Comparison of ENCODE assay signal across 11 cellular contexts in the genomic region with DNA sequence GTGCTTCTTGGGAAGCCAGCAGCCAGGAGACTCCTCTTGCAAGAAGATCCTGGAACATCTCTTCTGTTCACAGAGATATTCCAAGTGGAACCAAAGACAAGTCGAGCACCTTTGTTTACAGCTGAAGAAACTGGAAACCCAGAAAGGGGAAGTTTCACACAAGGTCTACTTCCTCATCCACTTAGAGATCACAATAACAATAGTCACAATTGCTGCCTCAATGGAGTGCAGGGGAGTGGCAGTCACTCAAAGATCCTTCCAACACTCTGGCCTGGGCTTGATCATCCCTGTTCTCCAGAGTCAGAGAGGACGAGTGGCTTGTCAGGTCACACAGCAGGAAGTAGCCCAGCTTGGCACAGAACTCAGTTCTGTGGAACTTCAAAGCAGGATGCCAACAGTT. TPM values are rescaled to one million over a fixed set of nuclear protein-coding genes. Genes with fewer than 3 reads are reported as not detected.
A peak's percentile ranks its signal among the peaks of the same experiment; 100 is the strongest.
DNase-seq lines count a peak whose midpoint lies in the region; ATAC-seq, FAIRE-seq and TF ChIP-seq lines count a peak whose summit lies in the region.
"Had no signal": no experiment of that assay in that cellular context is flagged by ENCODE, and none has a peak within 500 bp of the region (broad histone marks: within the 10 kb centered on the region; RNA-seq: fewer than 3 reads in every experiment).

No MANE protein-coding gene starts in this region.

- peak overlapping the region; percentile 8; the same call in 1 of the 2 replicates for H3K4me3 ChIP-seq in GM12878

- peaks cover 8% of the 10 kb centered on the region for H3K9me3 Mint-ChIP-seq in nephron progenitor cell

- BruUV-seq in GM12878 (replicated peaks; lab: Mats Ljungman, UMichigan): no TSS peak

- no peak overlapping the region for H3K9ac ChIP-seq in GM12878 (ENCODE audit: control insufficient read depth, insufficient read depth, low read length)

- no peak for TF ChIP-seq EP300 in GM12878 (IDR thresholded peaks at IDR 0.05; ENCODE audit: borderline replicate concordance in 1 of 2, control insufficient read depth in 1 of 2, low read depth in 2 of 2, low read length in 2 of 2)

- H3K4me2 ChIP-seq in GM12878 (ENCODE audit: control insufficient read depth, insufficient read depth): peak overlapping the region; percentile 78

- 0 out of 2 replicates have a peak, but pooled peaks have one; percentile 1 for TF ChIP-seq RAD21 in GM12878 (IDR thresholded peaks at IDR 0.05; ENCODE audit: insufficient read depth, low read depth, low read length)

- no peaks in the 10 kb centered on the region for H3K9me3 ChIP-seq in GM12878 (replicated peaks; ENCODE audit: control insufficient read depth, insufficient read depth, low read length)

- TF ChIP-seq POLR2A in GM12878 (IDR thresholded peaks at IDR 0.05; ENCODE audit: low read depth, low read length): 0 out of 2 replicates have a peak, but pooled peaks have one; percentile 24

- RAD21 ChIA-PET in GM12878 (lab: Charles Lee; ENCODE audit: unreplicated experiment): interaction anchor here (0.8 to 1.5 kb wide), 6 partner anchors 17 to 191 kb away, joined by 3 to 9 read pairs (median 5); no protein-coding TSS in a partner anchor

- no peaks in the 10 kb centered on the region for H3K79me2 ChIP-seq in GM12878 (ENCODE audit: control insufficient read depth, insufficient read depth, low read length)

- H3K4me1 ChIP-seq in GM12878 (ENCODE audit: control insufficient read depth, insufficient read depth, low read length): peaks cover 21% of the 10 kb centered on the region

- SMC1A ChIA-PET in GM12878 (lab: Charles Lee; ENCODE audit: uncharacterized antibody, unreplicated experiment): interaction anchor here (1.0 to 3.5 kb wide), 9 partner anchors 9 to 95 kb away, joined by 3 to 18 read pairs (median 5); no protein-coding TSS in a partner anchor

- peak; percentile 65 for DNase-seq in GM10248 (ENCODE audit: extremely low spot score)
- DNase-seq in GM12878 (ENCODE audit: low read depth, low spot score): peak; percentile 48
- DNase-seq in nephron progenitor cell: no peak
- no peak for DNase-seq in HT-29 (ENCODE audit: low spot score)
- no peak for DNase-seq in hippocampal formation (lab: John Stamatoyannopoulos, UW)
- no peak for DNase-seq in epidermal melanocyte (ENCODE audit: insufficient read length, low spot score)
- DNase-seq: NCI-H524 treated with DMSO at 0.1 percent for 48 hours had no signal

- H3K27me3 Mint-ChIP-seq in nephron progenitor cell (ENCODE audit: low read depth, poor library complexity): peaks cover 9% of the 10 kb centered on the region
- H3K27me3 Mint-ChIP-seq: activated naive CD8-positive, alpha-beta T cell had no signal

- POLR2A ChIA-PET in GM10248 (lab: Yijun Ruan, JAX) (no interaction called here), GM12878 (lab: Charles Lee) (interaction anchor here (1.0 to 1.4 kb wide), 3 partner anchors 26 to 65 kb away, joined by 4 to 6 read pairs (median 4); no protein-coding TSS in a partner anchor)

- intact Hi-C loops in GM12878 (cut with micrococcal nuclease; ENCODE audit: unreplicated experiment): no loop called here

- TF ChIP-seq CTCF in GM10248 (IDR thresholded peaks at IDR 0.05; ENCODE audit: control extremely low read depth, extremely low read depth, low read depth, missing control alignments): no peak
- TF ChIP-seq CTCF in GM12878 (IDR thresholded peaks at IDR 0.05 in 2 of 3, conservative IDR thresholded peaks at IDR 0.05 in 1 of 3; ENCODE audit: control insufficient read depth in 2 of 3, extremely low read depth in 1 of 3, insufficient read depth in 1 of 3, low read depth in 3 of 3, low read length in 3 of 3): no peak
- TF ChIP-seq CTCF in nephron progenitor cell (IDR thresholded peaks at IDR 0.05): no peak

- in situ Hi-C loops in GM12878 (cut with MboI): no loop called here

- ATAC-seq in GM21447 (IDR thresholded peaks at IDR 0.05; ENCODE audit: unreplicated experiment) (peak; percentile 82), HG03575 (IDR thresholded peaks at IDR 0.05; ENCODE audit: extremely low read depth, insufficient number of reproducible peaks, low FRiP score, unreplicated experiment) (peak; percentile 45), GM12878 (peak; percentile 92)

- peaks cover 32% of the 10 kb centered on the region for H3K4me1 Mint-ChIP-seq in nephron progenitor cell

- no peak overlapping the region for H3K27ac Mint-ChIP-seq in nephron progenitor cell

- no peaks in the 10 kb centered on the region for H3K36me3 ChIP-seq in GM12878 (ENCODE audit: control insufficient read depth in 2 of 2, insufficient read depth in 2 of 2, low read length in 1 of 2)

- H3K27ac ChIP-seq in GM12878 (ENCODE audit: control insufficient read depth, insufficient read depth): peak overlapping the region; percentile 67

- H3K4me3 Mint-ChIP-seq in nephron progenitor cell: no peak overlapping the region
- H3K4me3 Mint-ChIP-seq: activated naive CD8-positive, alpha-beta T cell had no signal

- peak overlapping the region; percentile 81 for H2AFZ ChIP-seq in GM12878 (ENCODE audit: control insufficient read depth, low read depth, low read length)

- FAIRE-seq in GM12878 (lab: Jason Lieb, UNC): peak; percentile 69
- FAIRE-seq: islet of Langerhans had no signal

- CTCF ChIA-PET in GM10248 (lab: Yijun Ruan, JAX) (interaction anchor here (1.0 to 1.3 kb wide), 4 partner anchors 9 to 38 kb away, joined by 3 read pairs; no protein-coding TSS in a partner anchor), GM12878 (lab: Yijun Ruan, JAX) (interaction anchor here (1.2 to 1.3 kb wide), 2 partner anchors 66 to 191 kb away, joined by 3 to 5 read pairs; no protein-coding TSS in a partner anchor)

- no peaks in the 10 kb centered on the region for H3K27me3 ChIP-seq in GM12878 (replicated peaks in 1 of 2; ENCODE audit: control insufficient read depth in 2 of 2, insufficient read depth in 2 of 2, low read length in 1 of 2)

- H3K36me3 Mint-ChIP-seq in nephron progenitor cell (ENCODE audit: low read depth): no peaks in the 10 kb centered on the region
- H3K36me3 Mint-ChIP-seq: activated naive CD8-positive, alpha-beta T cell had no signal

- WGBS in GM12878 (ENCODE audit: insufficient coverage, insufficient replicate concordance, low lambda C conversion rate, missing lambda C conversion rate): 0% methylated on average over 2 of the region's 2 CpGs

- H4K20me1 ChIP-seq in GM12878 (ENCODE audit: control insufficient read depth, insufficient read depth): no peaks in the 10 kb centered on the region

TF ChIP-seq in GM12878, 131 proteins besides CTCF, POLR2A, EP300 and RAD21 (continues in another document):
- TF ChIP-seq, protein P1, sequence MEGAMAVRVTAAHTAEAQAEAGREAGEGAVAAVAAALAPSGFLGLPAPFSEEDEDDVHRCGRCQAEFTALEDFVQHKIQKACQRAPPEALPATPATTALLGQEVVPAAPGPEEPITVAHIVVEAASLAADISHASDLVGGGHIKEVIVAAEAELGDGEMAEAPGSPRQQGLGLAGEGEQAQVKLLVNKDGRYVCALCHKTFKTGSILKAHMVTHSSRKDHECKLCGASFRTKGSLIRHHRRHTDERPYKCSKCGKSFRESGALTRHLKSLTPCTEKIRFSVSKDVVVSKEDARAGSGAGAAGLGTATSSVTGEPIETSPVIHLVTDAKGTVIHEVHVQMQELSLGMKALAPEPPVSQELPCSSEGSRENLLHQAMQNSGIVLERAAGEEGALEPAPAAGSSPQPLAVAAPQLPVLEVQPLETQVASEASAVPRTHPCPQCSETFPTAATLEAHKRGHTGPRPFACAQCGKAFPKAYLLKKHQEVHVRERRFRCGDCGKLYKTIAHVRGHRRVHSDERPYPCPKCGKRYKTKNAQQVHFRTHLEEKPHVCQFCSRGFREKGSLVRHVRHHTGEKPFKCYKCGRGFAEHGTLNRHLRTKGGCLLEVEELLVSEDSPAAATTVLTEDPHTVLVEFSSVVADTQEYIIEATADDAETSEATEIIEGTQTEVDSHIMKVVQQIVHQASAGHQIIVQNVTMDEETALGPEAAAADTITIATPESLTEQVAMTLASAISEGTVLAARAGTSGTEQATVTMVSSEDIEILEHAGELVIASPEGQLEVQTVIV (IDR thresholded peaks at IDR 0.05; ENCODE audit: borderline replicate concordance, partially characterized antibody): no peak
- TF ChIP-seq HDGF (IDR thresholded peaks at IDR 0.05) (0 out of 2 replicates have a peak, but pooled peaks have one; percentile 19), MYB (IDR thresholded peaks at IDR 0.05; ENCODE audit: borderline replicate concordance, low read depth, low read length) (no peak)
- TF ChIP-seq, protein P2, sequence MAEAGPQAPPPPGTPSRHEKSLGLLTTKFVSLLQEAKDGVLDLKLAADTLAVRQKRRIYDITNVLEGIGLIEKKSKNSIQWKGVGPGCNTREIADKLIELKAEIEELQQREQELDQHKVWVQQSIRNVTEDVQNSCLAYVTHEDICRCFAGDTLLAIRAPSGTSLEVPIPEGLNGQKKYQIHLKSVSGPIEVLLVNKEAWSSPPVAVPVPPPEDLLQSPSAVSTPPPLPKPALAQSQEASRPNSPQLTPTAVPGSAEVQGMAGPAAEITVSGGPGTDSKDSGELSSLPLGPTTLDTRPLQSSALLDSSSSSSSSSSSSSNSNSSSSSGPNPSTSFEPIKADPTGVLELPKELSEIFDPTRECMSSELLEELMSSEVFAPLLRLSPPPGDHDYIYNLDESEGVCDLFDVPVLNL (IDR thresholded peaks at IDR 0.05; ENCODE audit: low read depth, low read length): no peak

RNA-seq across cellular contexts. Expression of a gene that starts 46.9 kb away (rescaled TPM):
- total RNA-seq in GM12878 (2013; cell fraction: nucleolus; rRNA removed): 68.3 and 70.9 TPM in 2 replicates
- 15.8 and 20.7 TPM in 2 replicates for total RNA-seq in GM12878 (2014; rRNA removed)
- 14.0 and 14.8 TPM in 2 replicates for total RNA-seq in GM12878 (2014; rRNA removed; fragmentation: Illumina TruSeq; extraction: Trizol)
- total RNA-seq in GM12878 (2021): 12.4 and 14.0 TPM in 2 replicates
- 9.1 TPM for polyA plus RNA-seq in GM12878 (2011; ENCODE audit: low read depth)
- polyA plus RNA-seq in GM12878 (2011; rRNA removed): 14.8 and 16.6 TPM in 2 replicates
- 11.3 and 12.5 TPM in 2 replicates for polyA plus RNA-seq in GM12878 (2011; cell fraction: cytosol; rRNA removed)
- polyA plus RNA-seq in GM12878 (2011; cell fraction: nucleus; rRNA removed): 11.8 and 14.3 TPM in 2 replicates
- 11.7 and 12.2 TPM in 2 replicates for polyA plus RNA-seq in GM12878 (2012)
- polyA plus RNA-seq in GM12878 (2014; fragmentation: Illumina TruSeq; extraction: Trizol): 12.7 and 15.7 TPM in 2 replicates
- 1 to 10 TPM; 5.1 to 6.4 TPM for polyA plus RNA-seq in GM12878 (2014; fragmentation: Nextera tagmentation; extraction: Ambion mirVana)
- polyA plus RNA-seq in GM12878 (2014; rRNA removed): 10.8 and 13.4 TPM in 2 replicates
- polyA plus RNA-seq in GM12878 (2016; fragmentation: Nextera tagmentation; extraction: Ambion mirVana): 10 to 100 TPM; 13.7 to 21.1 TPM
- 23.6 and 25.3 TPM in 2 replicates for polyA minus RNA-seq in GM12878 (2011; rRNA and poly(A)+ RNA removed)
- 12.0 and 12.3 TPM in 2 replicates for polyA minus RNA-seq in GM12878 (2011; cell fraction: cytosol; rRNA and poly(A)+ RNA removed)
- 14.3 and 29.7 TPM in 2 replicates for polyA minus RNA-seq in GM12878 (2011; cell fraction: nucleus; rRNA and poly(A)+ RNA removed)
- 23.7 and 24.8 TPM in 2 replicates for total RNA-seq in HT-29 (2014; rRNA removed; shearing (Covaris generic))

Comparison
In these comparisons a context has a peak if more than half of its experiments do, and no peak if none do; other contexts are left out.
1. DNase-seq: peak in GM10248 (single experiment) and GM12878 (single experiment); none in nephron progenitor cell (single experiment), HT-29 (single experiment), hippocampal formation (0 of 2) and epidermal melanocyte (single experiment).
2. Peak in every context shown above with its lines, with median percentiles within 50 percentile points of each other: ATAC-seq.